In genomic region chr14:100545359-100545758, GRCh38 we compare ENCODE assay signal across 24 cellular contexts. TPM values are rescaled to one million over a fixed set of nuclear protein-coding genes. Genes with fewer than 3 reads are reported as not detected.
DNase-seq lines count a peak whose midpoint lies in the region; ATAC-seq, FAIRE-seq and TF ChIP-seq lines count a peak whose summit lies in the region.
"Had no signal": no experiment of that assay in that cellular context is flagged by ENCODE, and none has a peak within 500 bp of the region (broad histone marks: within the 10 kb centered on the region; RNA-seq: fewer than 3 reads in every experiment).

No MANE protein-coding gene starts in this region.

- H3K36me3 ChIP-seq in K562 (ENCODE audit: control insufficient read depth, insufficient read depth, low read length) (no peaks in the 10 kb centered on the region), transverse colon (no peaks in the 10 kb centered on the region)
- H3K36me3 ChIP-seq: breast epithelium, colonic mucosa, lower lobe of right lung, thyroid gland had no signal

- no peaks in the 10 kb centered on the region for H3K79me2 ChIP-seq in K562 (ENCODE audit: control insufficient read depth, insufficient read depth, low read length)

- intact Hi-C loops in K562 (cut with micrococcal nuclease), result loop anchor here (5.0 kb wide), 1 partner anchor 102 kb away; no protein-coding TSS in a partner anchor
- intact Hi-C loops in transverse colon (cut with DNase I; ENCODE audit: low total_unique reads), result no loop called here

- no peaks in the 10 kb centered on the region for H3K27me3 Mint-ChIP-seq in activated CD8-positive, alpha-beta memory T cell treated with anti-CD3 and anti-CD28 coated beads, Interleukin-2, amount 10 ng/mL, durations not matched to agents 7 days and 5 days
- peaks cover 12% of the 10 kb centered on the region for H3K27me3 Mint-ChIP-seq in progenitor cell of endocrine pancreas
- H3K27me3 Mint-ChIP-seq: activated CD4-positive, alpha-beta T cell treated with anti-CD3 and anti-CD28 coated beads for 36 hours had no signal

- H2AFZ ChIP-seq in K562 (ENCODE audit: low read depth, low read length), result peak overlapping the region; percentile 96; the same call in 1 of the 2 replicates

- no peaks in the 10 kb centered on the region for H3K9me3 ChIP-seq in K562 (replicated peaks; ENCODE audit: control insufficient read depth, insufficient read depth, low read depth, low read length)
- H3K9me3 ChIP-seq in transverse colon, result no peaks in the 10 kb centered on the region
- H3K9me3 ChIP-seq: A549, BE2C, breast epithelium, colonic mucosa, lower lobe of right lung, spleen, thyroid gland had no signal

- peak overlapping the region; percentile 70 for H3K27ac Mint-ChIP-seq in activated CD8-positive, alpha-beta memory T cell treated with anti-CD3 and anti-CD28 coated beads, Interleukin-2, amount 10 ng/mL, durations not matched to agents 7 days and 5 days
- no peak overlapping the region for H3K27ac Mint-ChIP-seq in progenitor cell of endocrine pancreas
- H3K27ac Mint-ChIP-seq: activated CD4-positive, alpha-beta T cell treated with anti-CD3 and anti-CD28 coated beads for 36 hours had no signal

- BruUV-seq in K562 (replicated peaks; lab: Mats Ljungman, UMichigan), result no TSS peak

- H3K27ac ChIP-seq in K562 (ENCODE audit: extremely low read depth, low read depth, low read length) (no peak overlapping the region), transverse colon (peak overlapping the region in 3 of 4 donors; percentile 45 to 71 (median 67))
- H3K27ac ChIP-seq: thyroid gland had no signal

- peak overlapping the region; percentile 52; the same call in 1 of the 2 replicates for H3K4me2 ChIP-seq in K562 (ENCODE audit: insufficient read depth, low read length)

- WGBS in K562 (ENCODE audit: insufficient coverage, low coverage, missing lambda C conversion rate), result 81% methylated on average over 3 of the region's 5 CpGs
- WGBS in transverse colon (ENCODE audit: low coverage in 1 of 2), 2 donors, result 72% methylated on average over 5 of the region's 5 CpGs; no CpG with 5 or more reads in 1 of the 2 donors

- no peaks in the 10 kb centered on the region for H3K36me3 Mint-ChIP-seq in activated CD8-positive, alpha-beta memory T cell treated with anti-CD3 and anti-CD28 coated beads, Interleukin-2, amount 10 ng/mL, durations not matched to agents 7 days and 5 days
- no peaks in the 10 kb centered on the region for H3K36me3 Mint-ChIP-seq in progenitor cell of endocrine pancreas (ENCODE audit: insufficient read depth)

- no peaks in the 10 kb centered on the region for H4K20me1 ChIP-seq in K562 (replicated peaks; ENCODE audit: control insufficient read depth, insufficient read depth, low read length)

- H3K4me3 Mint-ChIP-seq in activated CD8-positive, alpha-beta memory T cell treated with anti-CD3 and anti-CD28 coated beads, Interleukin-2, amount 10 ng/mL, durations not matched to agents 7 days and 5 days, result no peak overlapping the region
- H3K4me3 Mint-ChIP-seq in progenitor cell of endocrine pancreas (ENCODE audit: low read depth), result no peak overlapping the region
- H3K4me3 Mint-ChIP-seq: activated CD4-positive, alpha-beta T cell treated with anti-CD3 and anti-CD28 coated beads for 36 hours had no signal

- TF ChIP-seq CTCF in K562 (IDR thresholded peaks at IDR 0.05 in 2 of 3, conservative IDR thresholded peaks at IDR 0.05 in 1 of 3; ENCODE audit: insufficient read depth in 2 of 3, low read depth in 1 of 3, low read length in 3 of 3), result no peak
- TF ChIP-seq CTCF in transverse colon (IDR thresholded peaks at IDR 0.05), result no peak
- no peak for TF ChIP-seq CTCF in progenitor cell of endocrine pancreas (IDR thresholded peaks at IDR 0.05; ENCODE audit: unreplicated experiment)

- no peaks in the 10 kb centered on the region for H3K9me1 ChIP-seq in K562 (ENCODE audit: control insufficient read depth, insufficient read depth, low read length)

- CTCF ChIA-PET in activated CD8-positive, alpha-beta memory T cell treated with anti-CD3 and anti-CD28 coated beads, Interleukin-2, amount 10 ng/mL, durations not matched to agents 7 days and 5 days (lab: Charles Lee), result interaction anchor here (2.2 to 7.5 kb wide), 4 partner anchors 100 to 161 kb away, joined by 10 to 50 read pairs (median 12); no protein-coding TSS in a partner anchor
- CTCF ChIA-PET in K562 (lab: Yijun Ruan, JAX; ENCODE audit: low intra/inter-chr PET ratio), result no interaction called here

- ATAC-seq in activated CD8-positive, alpha-beta memory T cell treated with anti-CD3 and anti-CD28 coated beads, Interleukin-2, amount 10 ng/mL, durations not matched to agents 7 days and 5 days, result no peak
- no peak for ATAC-seq in K562
- ATAC-seq: A549; activated CD4-positive, alpha-beta T cell treated with anti-CD3 and anti-CD28 coated beads for 36 hours had no signal

- no peak for FAIRE-seq in K562 (lab: Jason Lieb, UNC)
- FAIRE-seq: A549, kidney had no signal

- no peak for DNase-seq in activated CD8-positive, alpha-beta memory T cell treated with anti-CD3 and anti-CD28 coated beads, Interleukin-2, amount 10 ng/mL, durations not matched to agents 7 days and 5 days
- no peak for DNase-seq in activated CD8-positive, alpha-beta memory T cell treated with anti-CD3 and anti-CD28 coated beads for 24 hours
- peak; percentile 42 to 60 for DNase-seq in NCI-H526 (lab: John Stamatoyannopoulos, UW)
- DNase-seq in K562 (ENCODE audit: extremely low read depth in 1 of 4, low spot score in 3 of 4), result no peak
- no peak for DNase-seq in transverse colon
- DNase-seq in HK-2 (ENCODE audit: unreplicated experiment), result no peak
- no peak for DNase-seq in progenitor cell of endocrine pancreas (ENCODE audit: low spot score, unreplicated experiment)
- DNase-seq in DMS153 (lab: John Stamatoyannopoulos, UW), result no peak
- DNase-seq: activated CD4-positive, alpha-beta T cell treated with anti-CD3 and anti-CD28 coated beads for 36 hours; BE2C; DMS 273 treated with DMSO at 0.1 percent for 48 hours; H7; kidney; NCI-H1436; NCI-H2171 treated with DMSO at 0.1 percent for 48 hours; spleen; stimulated activated CD4-positive, alpha-beta T cell treated with anti-CD3 and anti-CD28 coated beads, Interleukin-4, amount 100 ng/mL, for 1 hour; stimulated activated naive CD4-positive, alpha-beta T cell treated with Interleukin-2 at 50 U/mL for 16 hours; SW 1271; thyroid gland had no signal

- no peak overlapping the region for H3K4me3 ChIP-seq in K562
- H3K4me3 ChIP-seq in transverse colon, result no peak overlapping the region
- H3K4me3 ChIP-seq: A549, colonic mucosa, thyroid gland had no signal

- POLR2A ChIA-PET in K562 (lab: Yijun Ruan, JAX), result interaction anchor here (0.6 to 1.5 kb wide), 2 partner anchors 14 to 68 kb away, joined by 3 to 6 read pairs; no protein-coding TSS in a partner anchor

- H3K9me3 Mint-ChIP-seq in activated CD8-positive, alpha-beta memory T cell treated with anti-CD3 and anti-CD28 coated beads, Interleukin-2, amount 10 ng/mL, durations not matched to agents 7 days and 5 days (ENCODE audit: low read depth), result no peaks in the 10 kb centered on the region
- no peaks in the 10 kb centered on the region for H3K9me3 Mint-ChIP-seq in progenitor cell of endocrine pancreas (ENCODE audit: low read depth)

- H3K4me1 Mint-ChIP-seq in activated CD8-positive, alpha-beta memory T cell treated with anti-CD3 and anti-CD28 coated beads, Interleukin-2, amount 10 ng/mL, durations not matched to agents 7 days and 5 days, result peaks cover 35% of the 10 kb centered on the region
- H3K4me1 Mint-ChIP-seq in progenitor cell of endocrine pancreas (ENCODE audit: low read depth), result no peaks in the 10 kb centered on the region

- in situ Hi-C loops in K562 (cut with MboI), result no loop called here
- in situ Hi-C loops in transverse colon (cut with MboI; ENCODE audit: low pct_ligation_motif_present in 1 of 4, low pct_unique_long_range_greater_than_20kb in 1 of 4, low sequenced_read_pairs in 3 of 4), result no loop called here

- H3K27me3 ChIP-seq in K562 (ENCODE audit: control insufficient read depth in 2 of 2, insufficient read depth in 2 of 2, low read length in 2 of 2) (no peaks in the 10 kb centered on the region), transverse colon (no peaks in the 10 kb centered on the region)
- H3K27me3 ChIP-seq: BE2C, breast epithelium, colonic mucosa, thyroid gland had no signal

- H3K9ac ChIP-seq in K562 (ENCODE audit: insufficient read depth in 1 of 2, low read depth in 2 of 2, low read length in 2 of 2), result peak overlapping the region in 1 of 2 experiments; percentile 38; a peak in 1 of 4 replicates

- no peak for TF ChIP-seq POLR2A in K562 (conservative IDR thresholded peaks at IDR 0.05)
- TF ChIP-seq POLR2A in transverse colon (IDR thresholded peaks at IDR 0.05), result no peak

- TF ChIP-seq EP300 in K562 (IDR thresholded peaks at IDR 0.05; ENCODE audit: low read length) (no peak), transverse colon (IDR thresholded peaks at IDR 0.05; ENCODE audit: low read depth) (no peak)

- no peak for TF ChIP-seq RAD21 in K562 (CRISPR knock-in tag; conservative IDR thresholded peaks at IDR 0.05 in 1 of 2, IDR thresholded peaks at IDR 0.05 in 1 of 2)

- H3K4me1 ChIP-seq in K562 (replicated peaks in 1 of 2; ENCODE audit: control insufficient read depth in 2 of 2, insufficient read depth in 2 of 2, low read length in 2 of 2), result peaks cover 12 to 59% of the 10 kb centered on the region in 2 experiments; a peak in 4 of 5 replicates
- peaks cover 17 to 36% (median 25%) of the 10 kb centered on the region in 4 donors for H3K4me1 ChIP-seq in transverse colon
- H3K4me1 ChIP-seq: BE2C, breast epithelium had no signal

RNA-seq across cellular contexts. Expression of gene BEGAIN, which starts 41.9 kb away (rescaled TPM):
- 1 to 10 TPM; 1.4 to 1.8 TPM for total RNA-seq in activated CD8-positive, alpha-beta memory T cell treated with anti-CD3 and anti-CD28 coated beads, Interleukin-2, amount 10 ng/mL, durations not matched to agents 7 days and 5 days
- total RNA-seq in K562 (2011; cell fraction: chromatin; rRNA removed; ENCODE audit: low replicate concordance), result 1.2 and 3.3 TPM in 2 replicates
- 0.53 and 2.2 TPM in 2 replicates for total RNA-seq in K562 (2011; cell fraction: nucleolus; rRNA removed)
- 0.31 and 0.95 TPM in 2 replicates for total RNA-seq in K562 (2011; cell fraction: nucleoplasm; rRNA removed)
- total RNA-seq in K562 (2014; rRNA removed) (0.20 and 0.68 TPM in 2 replicates), K562 (2014; rRNA removed; fragmentation: Illumina TruSeq; extraction: Trizol) (0.10 TPM in 1 of 2 replicates, not detected in the other), K562 (2015; rRNA removed; fragmentation: Illumina TruSeq; extraction: Trizol) (0.11 and 0.40 TPM in 2 replicates), K562 (2021) (0.55 and 1.1 TPM in 2 replicates), transverse colon (1 to 10 TPM in 1 of 4 donors, under 1 TPM in 2, not detected in 1; 0.27 to 2.5 (median 0.37) TPM), progenitor cell of endocrine pancreas (0.58 and 0.65 TPM in 2 replicates)
- polyA plus RNA-seq in K562 (2011; rRNA removed) (0.54 and 1.4 TPM in 2 replicates), K562 (2014; fragmentation: Illumina TruSeq; extraction: Trizol) (0.07 and 0.50 TPM in 2 replicates), K562 (2014; fragmentation: Nextera tagmentation; extraction: Ambion mirVana) (not detected), K562 (2014; rRNA removed) (0.62 and 1.7 TPM in 2 replicates)
- 1.5 TPM in 2 replicates for polyA plus RNA-seq in K562 (2011; cell fraction: cytosol; rRNA removed)
- polyA plus RNA-seq in K562 (2011; cell fraction: nucleus; rRNA removed), result 5.2 and 5.3 TPM in 2 replicates
- 0.25 and 0.51 TPM in 2 replicates for polyA plus RNA-seq in K562 (2012)
- 0.45 and 1.1 TPM in 2 replicates for polyA minus RNA-seq in K562 (2011; rRNA and poly(A)+ RNA removed)
- polyA minus RNA-seq in K562 (2011; cell fraction: cytosol; rRNA and poly(A)+ RNA removed), result 0.86 and 2.7 TPM in 2 replicates
- polyA minus RNA-seq in K562 (2011; cell fraction: nucleus; rRNA and poly(A)+ RNA removed), result 0.81 and 1.3 TPM in 2 replicates

Comparison
In these comparisons a context has a peak if more than half of its experiments do, and no peak if none do; other contexts are left out.
1. DNase-seq: peak in NCI-H526 (2 of 2); none in activated CD8-positive, alpha-beta memory T cell treated with anti-CD3 and anti-CD28 coated beads, Interleukin-2, amount 10 ng/mL, durations not matched to agents 7 days and 5 days (single experiment), activated CD8-positive, alpha-beta memory T cell treated with anti-CD3 and anti-CD28 coated beads for 24 hours (single experiment), K562 (0 of 4), transverse colon (single experiment), HK-2 (single experiment), progenitor cell of endocrine pancreas (single experiment) and DMS153 (single experiment).